In genomic region chr7:1156782-1157535, GRCh38 we compare ENCODE assay signal across 1 cellular context.
TF ChIP-seq lines count a peak whose summit lies in the region.

No MANE protein-coding gene starts in this region.

TF ChIP-seq in SK-N-SH treated with all-trans-retinoic acid at 6 μM for 48 hours, 23 proteins besides CTCF, POLR2A, EP300 and RAD21 (continued from another document):
- TF ChIP-seq PPARA (CRISPR knock-in tag; IDR thresholded peaks at IDR 0.05; ENCODE audit: borderline replicate concordance) (no peak), CSDC2 (CRISPR knock-in tag; IDR thresholded peaks at IDR 0.05) (no peak)
TF ChIP-seq in SK-N-SH treated with all-trans-retinoic acid at 6 μM for 48 hours: peak in this region for 0.
